In the genomic region with DNA sequence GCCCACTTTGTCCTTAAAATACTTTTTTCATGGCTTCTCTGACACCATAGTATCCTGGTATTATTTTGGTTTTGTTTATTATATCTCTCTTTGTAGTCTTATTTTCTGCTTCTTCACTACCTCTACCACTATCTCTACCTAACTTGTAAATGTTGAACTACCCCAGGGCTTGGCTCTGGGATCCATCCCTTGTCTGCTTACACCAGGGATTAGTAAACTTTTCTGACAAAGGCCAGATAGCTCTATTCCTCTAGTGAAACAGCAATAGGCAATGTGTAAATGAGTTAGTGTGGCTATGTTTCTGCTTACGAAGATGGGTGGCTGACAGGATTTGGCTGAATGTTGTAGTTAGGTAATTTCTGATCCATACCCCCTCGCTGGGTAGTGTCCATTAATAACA, we compare ENCODE assay signal across 9 cellular contexts.
"Had no signal": no experiment of that assay in that cellular context is flagged by ENCODE, and none has a peak within 500 bp of the region (broad histone marks: within the 10 kb centered on the region; RNA-seq: fewer than 3 reads in every experiment).

No MANE protein-coding gene starts in this region.

- H3K27ac ChIP-seq: GM23248, HL-60 had no signal

- H3K27ac Mint-ChIP-seq: HFFc6, IgD-negative memory B cell had no signal

- ATAC-seq: HCT116, HepG2 had no signal

- H3K36me3 ChIP-seq: HAP-1 had no signal

- H3K4me3 Mint-ChIP-seq: HFFc6, IgD-negative memory B cell had no signal

- H3K9ac ChIP-seq: GM23248 had no signal

- H3K27me3 Mint-ChIP-seq: IgD-negative memory B cell had no signal

- H3K9me3 ChIP-seq: HAP-1 had no signal

- DNase-seq: GM23248, GOT3, H7, HFFc6 had no signal

- H3K4me1 ChIP-seq: HAP-1 had no signal

- H3K4me3 ChIP-seq: GM23248, HAP-1 had no signal

- H2AFZ ChIP-seq: GM23248 had no signal
